ENCODE assay signal across 10 cellular contexts in the genomic region with DNA sequence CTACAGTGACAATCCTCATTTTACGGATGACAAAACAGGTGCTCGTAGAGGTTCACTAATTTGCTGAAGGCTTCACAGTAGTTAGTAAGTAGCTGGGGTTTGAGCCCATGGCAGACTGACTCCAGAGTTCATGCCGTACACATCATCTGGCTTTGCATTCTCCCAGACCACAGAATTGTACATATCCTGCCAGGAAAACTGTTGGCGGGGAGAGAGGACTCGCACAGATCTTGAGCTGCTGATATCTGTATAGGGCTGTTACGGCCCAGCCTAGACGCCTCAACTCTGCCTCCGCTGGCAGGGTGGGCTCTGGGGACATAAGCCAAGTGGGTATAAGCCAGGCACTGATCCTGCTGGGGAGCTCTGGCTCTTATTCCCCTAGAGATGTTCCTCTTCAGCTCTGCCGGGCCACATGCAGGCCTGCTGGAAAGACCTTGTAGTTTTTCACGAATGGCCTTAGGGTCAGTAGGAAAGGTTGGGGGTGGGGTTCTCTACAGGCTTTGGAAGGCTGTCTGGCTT. TPM values are rescaled to one million over a fixed set of nuclear protein-coding genes. Genes with fewer than 3 reads are reported as not detected.
DNase-seq lines count a peak whose midpoint lies in the region; TF ChIP-seq lines count a peak whose summit lies in the region.
"Had no signal": no experiment of that assay in that cellular context is flagged by ENCODE, and none has a peak within 500 bp of the region (broad histone marks: within the 10 kb centered on the region; RNA-seq: fewer than 3 reads in every experiment).

No MANE protein-coding gene starts in this region.

- TF ChIP-seq POLR2A in transverse colon (IDR thresholded peaks at IDR 0.05): no peak

- no peaks in the 10 kb centered on the region for H3K36me3 ChIP-seq in transverse colon

- peaks cover 38 to 77% (median 47%) of the 10 kb centered on the region in 4 donors for H3K4me1 ChIP-seq in transverse colon

- intact Hi-C loops in transverse colon (cut with DNase I; ENCODE audit: low total_unique reads): no loop called here

- no peak for TF ChIP-seq EP300 in transverse colon (IDR thresholded peaks at IDR 0.05; ENCODE audit: low read depth)

- no peaks in the 10 kb centered on the region for H3K27me3 Mint-ChIP-seq in chondrocyte (ENCODE audit: low read depth)

- H3K27ac ChIP-seq in transverse colon: peak overlapping the region; percentile 50 to 63 (median 55)
- H3K27ac ChIP-seq: 22Rv1 had no signal

- H3K36me3 Mint-ChIP-seq in chondrocyte (ENCODE audit: low read depth): no peaks in the 10 kb centered on the region

- no peaks in the 10 kb centered on the region for H3K9me3 Mint-ChIP-seq in chondrocyte (ENCODE audit: low read depth)
- H3K9me3 Mint-ChIP-seq: T-helper 2 cell treated with Interferon-gamma antibody and Interleukin-4, amounts not matched to agents 5 μg/mL and 100 μg/mL, for 36 hours had no signal

- DNase-seq in DMS79 treated with DMSO at 0.1 percent for 48 hours (lab: John Stamatoyannopoulos, UW) (peak; percentile 10), DMS79 (lab: John Stamatoyannopoulos, UW) (no peak), chondrocyte (ENCODE audit: low spot score) (no peak), lung microvascular endothelial cell (ENCODE audit: low read depth in 2 of 2) (peak; percentile 17 to 76), transverse colon (no peak), NAMALWA (ENCODE audit: low spot score) (no peak)
- DNase-seq in effector CD4-positive, alpha-beta T cell: no peak
- no peak for DNase-seq in stimulated activated CD4-positive, alpha-beta T cell treated with anti-CD3 and anti-CD28 coated beads, Interleukin-4, amount 100 ng/mL, for 4 hours

- no peak overlapping the region for H3K4me3 ChIP-seq in transverse colon

- peak overlapping the region; percentile 88 for H3K27ac Mint-ChIP-seq in chondrocyte (ENCODE audit: unreplicated experiment)
- H3K27ac Mint-ChIP-seq: T-helper 2 cell treated with Interferon-gamma antibody and Interleukin-4, amounts not matched to agents 5 μg/mL and 100 μg/mL, for 36 hours had no signal

- in situ Hi-C loops in transverse colon (cut with MboI; ENCODE audit: low pct_ligation_motif_present in 1 of 4, low pct_unique_long_range_greater_than_20kb in 1 of 4, low sequenced_read_pairs in 3 of 4): no loop called here

- no peaks in the 10 kb centered on the region for H3K27me3 ChIP-seq in transverse colon

- H3K4me1 Mint-ChIP-seq in chondrocyte (ENCODE audit: low read depth): peaks cover 75% of the 10 kb centered on the region

- 53 to 80% methylated on average over 1 to 10 of the region's 10 CpGs for WGBS in transverse colon (ENCODE audit: low coverage in 1 of 2), 2 donors

- peak overlapping the region; percentile 7 for H3K4me3 Mint-ChIP-seq in chondrocyte (ENCODE audit: unreplicated experiment)
- H3K4me3 Mint-ChIP-seq: T-helper 2 cell treated with Interferon-gamma antibody and Interleukin-4, amounts not matched to agents 5 μg/mL and 100 μg/mL, for 36 hours had no signal

- no peaks in the 10 kb centered on the region for H3K9me3 ChIP-seq in transverse colon

- no peak for TF ChIP-seq CTCF in chondrocyte (IDR thresholded peaks at IDR 0.05)
- TF ChIP-seq CTCF in transverse colon (IDR thresholded peaks at IDR 0.05): no peak

RNA-seq across cellular contexts. Expression of a gene that starts 16.3 kb away (rescaled TPM):
- total RNA-seq in chondrocyte: 225 to 272 TPM (median 258 TPM) in 3 replicates
- 26.8 and 33.7 TPM in 2 replicates for total RNA-seq in lung microvascular endothelial cell
- total RNA-seq in transverse colon: 100 to 1,000 TPM in 2 of 4 donors, 10 to 100 TPM in 2; 63.6 to 171 (median 105) TPM

Comparison
In these comparisons a context has a peak if more than half of its experiments do, and no peak if none do; other contexts are left out.
1. DNase-seq: peak in DMS79 treated with DMSO at 0.1 percent for 48 hours (single experiment) and lung microvascular endothelial cell (2 of 2); none in DMS79 (single experiment), chondrocyte (single experiment), transverse colon (single experiment), effector CD4-positive, alpha-beta T cell (single experiment), stimulated activated CD4-positive, alpha-beta T cell treated with anti-CD3 and anti-CD28 coated beads, Interleukin-4, amount 100 ng/mL, for 4 hours (0 of 2) and NAMALWA (single experiment).